Comparison of ENCODE assay signal across 13 cellular contexts in genomic region chr5:90096415-90097081, GRCh38.
DNase-seq lines count a peak whose midpoint lies in the region; TF ChIP-seq lines count a peak whose summit lies in the region.
"Had no signal": no experiment of that assay in that cellular context is flagged by ENCODE, and none has a peak within 500 bp of the region (broad histone marks: within the 10 kb centered on the region; RNA-seq: fewer than 3 reads in every experiment).

No MANE protein-coding gene starts in this region.

- peaks cover 0 to 5% of the 10 kb centered on the region in 2 donors for H3K4me1 ChIP-seq in right atrium auricular region
- peaks cover 0 to 10% of the 10 kb centered on the region in 2 experiments; a peak in 1 of 4 replicates for H3K4me1 ChIP-seq in SK-N-SH (ENCODE audit: control insufficient read depth in 1 of 2, insufficient read depth in 2 of 2, low read depth in 1 of 2, low read length in 1 of 2)
- no peaks in the 10 kb centered on the region for H3K4me1 ChIP-seq in vagina
- H3K4me1 ChIP-seq: HAP-1 had no signal

- no peak for TF ChIP-seq RAD21 in SK-N-SH (IDR thresholded peaks at IDR 0.05; ENCODE audit: low read length)

- H3K4me1 Mint-ChIP-seq in type B pancreatic cell (ENCODE audit: unreplicated experiment) = no peaks in the 10 kb centered on the region
- H3K4me1 Mint-ChIP-seq: naive B cell had no signal

- H3K9me3 ChIP-seq in right atrium auricular region (no peaks in the 10 kb centered on the region), SK-N-SH (no peaks in the 10 kb centered on the region), vagina (no peaks in the 10 kb centered on the region)
- H3K9me3 ChIP-seq: HAP-1 had no signal

- peak overlapping the region; percentile 51 for H3K4me2 ChIP-seq in SK-N-SH

- H3K27ac ChIP-seq in right atrium auricular region (peak overlapping the region in 1 of 2 donors; percentile 57), SK-N-SH (ENCODE audit: low read depth in 2 of 2, low read length in 1 of 2) (peak overlapping the region in 1 of 2 experiments; percentile 25; a peak in 3 of 4 replicates), vagina (no peak overlapping the region)

- no peaks in the 10 kb centered on the region for H3K27me3 Mint-ChIP-seq in type B pancreatic cell

- no peaks in the 10 kb centered on the region for H4K20me1 ChIP-seq in SK-N-SH (ENCODE audit: insufficient read depth)

- no peaks in the 10 kb centered on the region for H3K36me3 Mint-ChIP-seq in type B pancreatic cell
- H3K36me3 Mint-ChIP-seq: naive B cell had no signal

- WGBS in SK-N-SH (ENCODE audit: low lambda C conversion rate) = 14% methylated on average over 6 of the region's 6 CpGs

- TF ChIP-seq POLR2A in vagina (IDR thresholded peaks at IDR 0.05) = no peak

- no peak overlapping the region for H3K9ac ChIP-seq in SK-N-SH

- H3K36me3 ChIP-seq in right atrium auricular region (no peaks in the 10 kb centered on the region), SK-N-SH (replicated peaks in 1 of 2; ENCODE audit: control insufficient read depth in 1 of 2, insufficient read depth in 2 of 2, low read length in 1 of 2) (no peaks in the 10 kb centered on the region), vagina (no peaks in the 10 kb centered on the region)
- H3K36me3 ChIP-seq: HAP-1 had no signal

- no peaks in the 10 kb centered on the region for H3K27me3 ChIP-seq in right atrium auricular region
- H3K27me3 ChIP-seq in SK-N-SH (ENCODE audit: insufficient read depth) = no peaks in the 10 kb centered on the region
- H3K27me3 ChIP-seq in vagina = no peaks in the 10 kb centered on the region

- POLR2A ChIA-PET in SK-N-SH (lab: Yijun Ruan, JAX) = no interaction called here

- no peaks in the 10 kb centered on the region for H3K9me3 Mint-ChIP-seq in type B pancreatic cell
- H3K9me3 Mint-ChIP-seq: activated naive CD4-positive, alpha-beta T cell treated with anti-CD3 and anti-CD28 coated beads for 36 hours had no signal

- H3K4me3 Mint-ChIP-seq in type B pancreatic cell = no peak overlapping the region
- H3K4me3 Mint-ChIP-seq: activated naive CD4-positive, alpha-beta T cell treated with anti-CD3 and anti-CD28 coated beads for 36 hours; naive B cell had no signal

- intact Hi-C loops in cardiac septum (cut with DNase I) (no loop called here), vagina (cut with DNase I) (no loop called here)

- H3K9me2 ChIP-seq in SK-N-SH = no peaks in the 10 kb centered on the region

- H2AFZ ChIP-seq in SK-N-SH (ENCODE audit: low read depth) = peak overlapping the region; percentile 65

- no peak; a peak in 1 of 4 replicates for TF ChIP-seq EP300 in SK-N-SH (IDR thresholded peaks at IDR 0.05; ENCODE audit: borderline replicate concordance in 1 of 2, low read depth in 1 of 2, low read length in 1 of 2)

- peaks cover 9% of the 10 kb centered on the region for H3F3A ChIP-seq in SK-N-SH (replicated peaks; ENCODE audit: insufficient read depth)

- peak; percentile 71 for DNase-seq in right atrium auricular region (ENCODE audit: low spot score)
- no peak for DNase-seq in cardiac septum (ENCODE audit: low spot score)
- no peak for DNase-seq in SK-N-SH
- DNase-seq in fibroblast of the aortic adventitia (ENCODE audit: low read depth) = peak; percentile 61
- no peak for DNase-seq in type B pancreatic cell (ENCODE audit: extremely low spot score, unreplicated experiment)
- DNase-seq in RPMI8226 = no peak
- no peak for DNase-seq in vagina (ENCODE audit: extremely low spot score in 2 of 2)
- no peak for DNase-seq in SHP77 (lab: John Stamatoyannopoulos, UW)
- DNase-seq: activated naive CD4-positive, alpha-beta T cell treated with anti-CD3 and anti-CD28 coated beads for 36 hours; C1 segment of cervical spinal cord; naive B cell; NCI-H748 treated with DMSO at 0.1 percent for 48 hours had no signal

- CTCF ChIA-PET in SK-N-SH (lab: Yijun Ruan, JAX) = no interaction called here

- TF ChIP-seq CTCF in right atrium auricular region (IDR thresholded peaks at IDR 0.05) (no peak), SK-N-SH (IDR thresholded peaks at IDR 0.05) (no peak), fibroblast of the aortic adventitia (IDR thresholded peaks at IDR 0.05; ENCODE audit: insufficient read depth, low read length) (no peak), type B pancreatic cell (conservative IDR thresholded peaks at IDR 0.05) (no peak), vagina (IDR thresholded peaks at IDR 0.05) (no peak)

- no peak overlapping the region for H3K4me3 ChIP-seq in right atrium auricular region
- H3K4me3 ChIP-seq in SK-N-SH (ENCODE audit: low read depth in 2 of 2, low read length in 1 of 2) = no peak overlapping the region
- no peak overlapping the region for H3K4me3 ChIP-seq in fibroblast of the aortic adventitia (ENCODE audit: low read depth, low read length)
- no peak overlapping the region for H3K4me3 ChIP-seq in vagina
- H3K4me3 ChIP-seq: HAP-1 had no signal

- H3K79me2 ChIP-seq in SK-N-SH (ENCODE audit: insufficient read depth) = no peaks in the 10 kb centered on the region

- peak overlapping the region; percentile 15 for H3K27ac Mint-ChIP-seq in type B pancreatic cell
- H3K27ac Mint-ChIP-seq: activated naive CD4-positive, alpha-beta T cell treated with anti-CD3 and anti-CD28 coated beads for 36 hours; naive B cell had no signal

TF ChIP-seq in SK-N-SH, 30 proteins besides CTCF, POLR2A, EP300 and RAD21:
- TF ChIP-seq TEAD4 (IDR thresholded peaks at IDR 0.05; ENCODE audit: borderline replicate concordance, insufficient read depth) (peak; percentile 53; the same call in 1 of the 2 replicates), MAX (IDR thresholded peaks at IDR 0.05; ENCODE audit: low read depth) (peak; percentile 21; the same call in 1 of the 2 replicates), JUND (IDR thresholded peaks at IDR 0.05) (peak; percentile 80), NRF1 (IDR thresholded peaks at IDR 0.05; ENCODE audit: low read depth, low read length) (no peak), USF2 (IDR thresholded peaks at IDR 0.05; ENCODE audit: borderline replicate concordance, low read depth, low read length) (no peak), RCOR1 (IDR thresholded peaks at IDR 0.05; ENCODE audit: low read length) (no peak), FOSL2 (IDR thresholded peaks at IDR 0.05; ENCODE audit: borderline replicate concordance, low read depth) (peak; percentile 92), PBX3 (IDR thresholded peaks at IDR 0.05) (peak; percentile 70), NFIC (IDR thresholded peaks at IDR 0.05; ENCODE audit: borderline replicate concordance) (peak; percentile 12; the same call in 1 of the 2 replicates), TCF12 (IDR thresholded peaks at IDR 0.05) (peak; percentile 65), ZBTB33 (IDR thresholded peaks at IDR 0.05; ENCODE audit: borderline replicate concordance, low read depth) (no peak), RXRA (IDR thresholded peaks at IDR 0.05; ENCODE audit: borderline replicate concordance, low read depth) (no peak)

Comparison
In these comparisons a context has a peak if more than half of its experiments do, and no peak if none do; other contexts are left out.
1. DNase-seq: peak in right atrium auricular region (single experiment) and fibroblast of the aortic adventitia (single experiment); none in cardiac septum (single experiment), SK-N-SH (single experiment), type B pancreatic cell (single experiment), RPMI8226 (single experiment), vagina (0 of 2) and SHP77 (0 of 2).